In genomic region chr6:10315034-10315433, GRCh38 we compare ENCODE assay signal across 20 cellular contexts.
DNase-seq lines count a peak whose midpoint lies in the region; ATAC-seq and TF ChIP-seq lines count a peak whose summit lies in the region.
"Had no signal": no experiment of that assay in that cellular context is flagged by ENCODE, and none has a peak within 500 bp of the region (broad histone marks: within the 10 kb centered on the region; RNA-seq: fewer than 3 reads in every experiment).

No MANE protein-coding gene starts in this region.

- ATAC-seq in GM23338 (peak; percentile 96), GM18867 (IDR thresholded peaks at IDR 0.05; ENCODE audit: unreplicated experiment) (no peak), HG03354 (IDR thresholded peaks at IDR 0.05; ENCODE audit: poor library complexity, severe bottlenecking, unreplicated experiment) (no peak)
- ATAC-seq: activated CD8-positive, alpha-beta T cell treated with anti-CD3 and anti-CD28 coated beads for 36 hours; activated T-cell treated with anti-CD3 and anti-CD28 coated beads, Interleukin-2, amount 50 U/mL, for 72 hours; right cardiac atrium had no signal

- H3K4me1 ChIP-seq in GM23338 (ENCODE audit: insufficient read depth): peaks cover 67% of the 10 kb centered on the region
- peaks cover 3% of the 10 kb centered on the region for H3K4me1 ChIP-seq in NT2/D1 (ENCODE audit: insufficient read depth, insufficient read length)
- H3K4me1 ChIP-seq in esophagus muscularis mucosa: peaks cover 0 to 27% (median 18%) of the 10 kb centered on the region in 4 donors
- no peaks in the 10 kb centered on the region for H3K4me1 ChIP-seq in Karpas-422 (ENCODE audit: low read length)

- peaks cover 7% of the 10 kb centered on the region for H3F3A ChIP-seq in GM23338 (replicated peaks; ENCODE audit: low read depth)

- H3K9ac ChIP-seq in NT2/D1 (ENCODE audit: insufficient read length, low read depth) (no peak overlapping the region), Karpas-422 (ENCODE audit: low read length) (no peak overlapping the region)

- H3K36me3 ChIP-seq in GM23338 (ENCODE audit: insufficient read depth): no peaks in the 10 kb centered on the region
- no peaks in the 10 kb centered on the region for H3K36me3 ChIP-seq in NT2/D1 (ENCODE audit: insufficient read depth, insufficient read length, low read length)
- H3K36me3 ChIP-seq in esophagus muscularis mucosa: no peaks in the 10 kb centered on the region
- H3K36me3 ChIP-seq in Karpas-422 (ENCODE audit: insufficient read depth, low read length): no peaks in the 10 kb centered on the region
- H3K36me3 ChIP-seq: stomach had no signal

- intact Hi-C loops in esophagus muscularis mucosa (cut with DNase I): loop anchor here (10.0 kb wide), 1 partner anchor 80 kb away; no protein-coding TSS in a partner anchor

- DNase-seq in GM23338 (ENCODE audit: low spot score): peak; percentile 84
- peak; percentile 65 for DNase-seq in NT2/D1 (ENCODE audit: low read depth, low spot score)
- DNase-seq in esophagus muscularis mucosa (ENCODE audit: extremely low spot score): no peak
- DNase-seq in neural crest cell (ENCODE audit: low read depth, low spot score): peak; percentile 1
- no peak for DNase-seq in NCI-H2081 (lab: John Stamatoyannopoulos, UW)
- no peak for DNase-seq in Karpas-422
- DNase-seq: activated CD8-positive, alpha-beta T cell treated with anti-CD3 and anti-CD28 coated beads for 36 hours; activated T-cell treated with anti-CD3 and anti-CD28 coated beads, Interleukin-2, amount 50 U/mL, for 72 hours; CD4-positive, alpha-beta memory T cell; dermis blood vessel endothelial cell; DND-41; HCEC 1CT; right cardiac atrium; RPMI8226; stimulated activated CD4-positive, alpha-beta T cell treated with anti-CD3 and anti-CD28 coated beads, Interleukin-1b, Interleukin-23, amount 100 ng/mL, for 48 hours; stomach had no signal

- TF ChIP-seq POLR2A in esophagus muscularis mucosa (IDR thresholded peaks at IDR 0.05; ENCODE audit: low read depth): no peak

- H3K9me3 ChIP-seq in NT2/D1 (ENCODE audit: insufficient read depth, low read length) (0 out of 2 replicates have a peak, but pooled peaks cover 5% of the 10 kb centered on the region), esophagus muscularis mucosa (no peaks in the 10 kb centered on the region), Karpas-422 (ENCODE audit: low read length) (no peaks in the 10 kb centered on the region)
- H3K9me3 ChIP-seq: stomach had no signal

- H3K36me3 Mint-ChIP-seq in GM23338 (ENCODE audit: low read depth) (no peaks in the 10 kb centered on the region), neural crest cell (ENCODE audit: low read depth) (no peaks in the 10 kb centered on the region)
- H3K36me3 Mint-ChIP-seq: activated naive CD8-positive, alpha-beta T cell; brain; CD4-positive, alpha-beta memory T cell had no signal

- H3K4me1 Mint-ChIP-seq in GM23338: peaks cover 56% of the 10 kb centered on the region
- H3K4me1 Mint-ChIP-seq in neural crest cell: peaks cover 53% of the 10 kb centered on the region
- H3K4me1 Mint-ChIP-seq: CD4-positive, alpha-beta memory T cell had no signal

- H3K9me3 Mint-ChIP-seq in GM23338 (peaks cover 5% of the 10 kb centered on the region; the same call in 2 of the 3 replicates), neural crest cell (no peaks in the 10 kb centered on the region)

- H2AFZ ChIP-seq in GM23338 (no peak overlapping the region; the same call in 1 of the 2 replicates), Karpas-422 (ENCODE audit: low read length) (no peak overlapping the region)

- TF ChIP-seq EP300 in esophagus muscularis mucosa (IDR thresholded peaks at IDR 0.05): no peak

- 0 out of 2 replicates have a peak overlapping the region, but pooled peaks have one; percentile 46 for H3K27ac Mint-ChIP-seq in GM23338
- H3K27ac Mint-ChIP-seq in neural crest cell (ENCODE audit: unreplicated experiment): peak overlapping the region; percentile 92
- H3K27ac Mint-ChIP-seq: activated CD8-positive, alpha-beta T cell treated with anti-CD3 and anti-CD28 coated beads for 36 hours; activated naive CD8-positive, alpha-beta T cell; activated T-cell treated with anti-CD3 and anti-CD28 coated beads, Interleukin-2, amount 50 U/mL, for 72 hours; CD4-positive, alpha-beta memory T cell had no signal

- no peaks in the 10 kb centered on the region for H3K9me2 ChIP-seq in GM23338 (ENCODE audit: insufficient read depth)
- no peaks in the 10 kb centered on the region for H3K9me2 ChIP-seq in Karpas-422 (replicated peaks; ENCODE audit: insufficient read depth, low read length)

- H3K27me3 Mint-ChIP-seq in GM23338 (ENCODE audit: insufficient read depth, low read depth, poor library complexity): peaks cover 12% of the 10 kb centered on the region
- no peaks in the 10 kb centered on the region for H3K27me3 Mint-ChIP-seq in neural crest cell (ENCODE audit: low read depth)
- H3K27me3 Mint-ChIP-seq: activated CD8-positive, alpha-beta T cell treated with anti-CD3 and anti-CD28 coated beads for 36 hours had no signal

- 68% methylated on average over 8 of the region's 8 CpGs for WGBS in esophagus muscularis mucosa

- TF ChIP-seq CTCF in GM23338 (conservative IDR thresholded peaks at IDR 0.05; ENCODE audit: low read depth in 2 of 2) (no peak), esophagus muscularis mucosa (IDR thresholded peaks at IDR 0.05) (no peak), neural crest cell (conservative IDR thresholded peaks at IDR 0.05) (no peak)

- H3K27ac ChIP-seq in GM23338 (ENCODE audit: low read depth) (0 out of 2 replicates have a peak overlapping the region, but pooled peaks have one; percentile 15), esophagus muscularis mucosa (replicated peaks in 1 of 4) (peak overlapping the region; percentile 27 to 81 (median 71)), Karpas-422 (ENCODE audit: low read length) (no peak overlapping the region)

- H3K4me2 ChIP-seq in GM23338 (peak overlapping the region; percentile 43; the same call in 1 of the 2 replicates), Karpas-422 (ENCODE audit: low read depth, low read length, poor library complexity, severe bottlenecking) (no peak overlapping the region)

- H3K4me3 Mint-ChIP-seq in GM23338 (peak overlapping the region; percentile 21; the same call in 1 of the 3 replicates), neural crest cell (peak overlapping the region; percentile 48)
- H3K4me3 Mint-ChIP-seq: activated CD8-positive, alpha-beta T cell treated with anti-CD3 and anti-CD28 coated beads for 36 hours; activated naive CD8-positive, alpha-beta T cell; activated T-cell treated with anti-CD3 and anti-CD28 coated beads, Interleukin-2, amount 50 U/mL, for 72 hours; CD4-positive, alpha-beta memory T cell had no signal

- no peak overlapping the region; the same call in 1 of the 2 replicates for H3K4me3 ChIP-seq in GM23338
- H3K4me3 ChIP-seq in NT2/D1 (ENCODE audit: insufficient read length, low read depth): no peak overlapping the region
- H3K4me3 ChIP-seq in esophagus muscularis mucosa: peak overlapping the region in 1 of 4 donors; percentile 8
- H3K4me3 ChIP-seq in Karpas-422 (ENCODE audit: low read length): no peak overlapping the region
- H3K4me3 ChIP-seq: stomach had no signal

- H4K20me1 ChIP-seq in GM23338 (replicated peaks; ENCODE audit: insufficient read depth): no peaks in the 10 kb centered on the region
- H4K20me1 ChIP-seq in Karpas-422 (ENCODE audit: insufficient read depth, low read depth, low read length): no peaks in the 10 kb centered on the region

- H3K79me2 ChIP-seq in GM23338 (replicated peaks; ENCODE audit: insufficient read depth) (no peaks in the 10 kb centered on the region), Karpas-422 (ENCODE audit: low read length) (no peaks in the 10 kb centered on the region)

- H3K27me3 ChIP-seq in GM23338 (ENCODE audit: insufficient read depth) (no peaks in the 10 kb centered on the region), NT2/D1 (ENCODE audit: insufficient read depth, insufficient read length) (no peaks in the 10 kb centered on the region), esophagus muscularis mucosa (no peaks in the 10 kb centered on the region), Karpas-422 (ENCODE audit: low read length) (no peaks in the 10 kb centered on the region)

TF ChIP-seq in GM23338, 12 proteins besides CTCF, POLR2A, EP300 and RAD21 (continues in another document):
- TF ChIP-seq EZH2phosphoT487 (IDR thresholded peaks at IDR 0.05; ENCODE audit: unreplicated experiment) (no peak), ZNF114 (CRISPR knock-in tag; IDR thresholded peaks at IDR 0.05) (no peak), NANOG (IDR thresholded peaks at IDR 0.05; ENCODE audit: borderline replicate concordance) (no peak; the same call in 1 of the 2 replicates), ZNF331 (CRISPR knock-in tag; IDR thresholded peaks at IDR 0.05; ENCODE audit: low read depth) (no peak), EZH2 (IDR thresholded peaks at IDR 0.05; ENCODE audit: low read depth, unreplicated experiment) (no peak), CREB1 (CRISPR knock-in tag; IDR thresholded peaks at IDR 0.05; ENCODE audit: low read depth) (no peak), REST (IDR thresholded peaks at IDR 0.05; ENCODE audit: unreplicated experiment) (no peak)

Comparison
In these comparisons a context has a peak if more than half of its experiments do, and no peak if none do; other contexts are left out.
1. DNase-seq: peak in GM23338 (single experiment), NT2/D1 (single experiment) and neural crest cell (single experiment); none in esophagus muscularis mucosa (single experiment), NCI-H2081 (0 of 2) and Karpas-422 (single experiment).